9 cellular contexts compared by ENCODE assay signal in the genomic region with DNA sequence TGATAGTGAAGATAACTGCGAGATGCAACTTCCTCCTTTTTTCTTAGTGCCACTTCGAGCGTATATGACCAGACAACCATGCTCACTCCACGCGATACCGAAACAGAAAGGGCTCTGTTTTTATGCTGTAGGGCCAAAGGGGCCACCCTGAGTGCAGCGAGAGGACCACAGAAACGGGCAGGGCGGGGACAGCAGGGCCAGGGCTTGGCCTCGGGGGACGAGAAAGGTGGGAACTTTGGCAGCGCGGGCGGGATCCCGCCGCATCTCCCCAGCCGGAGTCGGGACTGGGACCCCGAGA. TPM values are rescaled to one million over a fixed set of nuclear protein-coding genes. Genes with fewer than 3 reads are reported as not detected.
A peak's percentile ranks its signal among the peaks of the same experiment; 100 is the strongest.
DNase-seq lines count a peak whose midpoint lies in the region; ATAC-seq, FAIRE-seq and TF ChIP-seq lines count a peak whose summit lies in the region.
"Had no signal": no experiment of that assay in that cellular context is flagged by ENCODE, and none has a peak within 500 bp of the region (broad histone marks: within the 10 kb centered on the region; RNA-seq: fewer than 3 reads in every experiment).

No MANE protein-coding gene starts in this region.

- H3K4me1 Mint-ChIP-seq in chondrocyte (ENCODE audit: low read depth): peaks cover 47% of the 10 kb centered on the region

- H3K27me3 Mint-ChIP-seq in chondrocyte (ENCODE audit: low read depth): peaks cover 3% of the 10 kb centered on the region

- peak overlapping the region; percentile 91 for H3K27ac Mint-ChIP-seq in chondrocyte (ENCODE audit: unreplicated experiment)

- no peaks in the 10 kb centered on the region for H3K36me3 Mint-ChIP-seq in chondrocyte (ENCODE audit: low read depth)

- DNase-seq in GM18507 (ENCODE audit: extremely low spot score, insufficient read length, low read depth) (peak; percentile 49), NAMALWA (ENCODE audit: low spot score) (peak; percentile 96), chondrocyte (ENCODE audit: low spot score) (no peak), left lung (peak; percentile 58 to 88), D341Med (ENCODE audit: low spot score) (no peak)
- DNase-seq in activated CD4-positive, CD25-positive, alpha-beta regulatory T cell treated with anti-CD3 and anti-CD28 coated beads, Interleukin-2, amount 50 U/mL, for 16 hours (ENCODE audit: low read depth, low spot score): peak; percentile 40
- DNase-seq in stimulated activated CD4-positive, alpha-beta T cell treated with anti-CD3 and anti-CD28 coated beads, TNF-alpha, amount 100 ng/mL, for 24 hours (ENCODE audit: low read depth in 3 of 3): peak; percentile 9 to 53 (median 47)

- H3K9me3 ChIP-seq in left lung: no peaks in the 10 kb centered on the region

- H3K4me3 ChIP-seq in left lung: peak overlapping the region; percentile 97 to 98

- ATAC-seq in HG02642 (IDR thresholded peaks at IDR 0.05; ENCODE audit: poor library complexity, unreplicated experiment): peak; percentile 77
- peak; percentile 61 for ATAC-seq in left lung

- peaks cover 0 to 4% of the 10 kb centered on the region in 2 donors for H3K36me3 ChIP-seq in left lung

- H3K27me3 ChIP-seq in left lung: peaks cover 0 to under 1% of the 10 kb centered on the region in 2 donors

- peak overlapping the region; percentile 97 to 99 for H3K27ac ChIP-seq in left lung

- intact Hi-C loops in left lung (cut with DNase I): no loop called here

- H3K9me3 Mint-ChIP-seq in chondrocyte (ENCODE audit: low read depth): no peaks in the 10 kb centered on the region

- peak overlapping the region; percentile 91 for H3K4me3 Mint-ChIP-seq in chondrocyte (ENCODE audit: unreplicated experiment)

- peak; percentile 92 for FAIRE-seq in GM18507 (lab: Jason Lieb, UNC)

- no peak for TF ChIP-seq CTCF in chondrocyte (IDR thresholded peaks at IDR 0.05)
- no peak for TF ChIP-seq CTCF in left lung (IDR thresholded peaks at IDR 0.05)

- peaks cover 18 to 47% of the 10 kb centered on the region in 2 donors for H3K4me1 ChIP-seq in left lung

RNA-seq across cellular contexts. Expression of a gene that starts 0.5 kb away (rescaled TPM):
- total RNA-seq in chondrocyte (46.0 to 53.0 TPM (median 49.2 TPM) in 3 replicates), left lung (10 to 100 TPM; 83.7 to 96.7 TPM)

RNA-seq across cellular contexts. Expression of a gene that starts 7.0 kb away (rescaled TPM):
- 0.10 TPM in 1 of 3 replicates, not detected in the others for total RNA-seq in chondrocyte
- total RNA-seq in left lung: under 1 TPM; 0.44 to 0.79 TPM
- total RNA-seq: subcutaneous adipose tissue had no signal

Comparison
In these comparisons a context has a peak if more than half of its experiments do, and no peak if none do; other contexts are left out.
1. DNase-seq: peak in GM18507 (single experiment), NAMALWA (single experiment), activated CD4-positive, CD25-positive, alpha-beta regulatory T cell treated with anti-CD3 and anti-CD28 coated beads, Interleukin-2, amount 50 U/mL, for 16 hours (single experiment), left lung (2 of 2) and stimulated activated CD4-positive, alpha-beta T cell treated with anti-CD3 and anti-CD28 coated beads, TNF-alpha, amount 100 ng/mL, for 24 hours (3 of 3); none in chondrocyte (single experiment) and D341Med (single experiment).